In the genomic region with DNA sequence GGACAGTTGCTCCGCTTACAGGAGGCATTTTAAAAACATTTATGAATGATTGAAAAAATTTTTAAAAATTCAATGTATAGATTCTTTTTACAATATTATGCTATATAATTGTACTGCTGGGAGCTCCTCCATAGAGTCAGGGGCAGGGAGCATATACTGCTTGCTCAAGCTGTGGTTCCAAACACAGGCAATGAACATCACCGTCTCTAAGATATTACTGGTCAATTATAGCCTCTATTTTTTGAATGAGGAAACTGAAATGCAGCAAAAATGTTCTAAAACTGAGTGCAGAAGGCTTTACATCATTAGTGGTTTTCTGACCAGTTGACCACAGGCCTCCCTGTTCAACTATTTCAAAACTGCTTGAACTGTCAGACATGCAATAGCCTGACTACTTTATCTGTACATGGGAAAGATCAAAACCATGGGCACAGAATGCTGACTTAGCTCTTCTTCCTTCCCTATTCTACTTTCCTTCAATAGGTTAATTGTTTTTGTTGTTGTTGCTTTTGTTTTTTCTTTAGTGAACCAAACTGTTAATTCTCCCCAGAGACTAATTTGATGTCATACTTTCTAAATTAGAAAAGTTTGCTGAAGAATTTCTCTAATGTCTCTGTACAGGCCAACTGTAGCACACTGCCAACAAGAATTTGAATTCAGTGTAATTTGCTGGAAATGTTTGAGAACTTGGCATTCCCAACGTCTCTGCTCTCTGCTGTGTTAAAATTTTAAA, we compare ENCODE assay signal across 15 cellular contexts.
DNase-seq lines count a peak whose midpoint lies in the region; ATAC-seq, FAIRE-seq and TF ChIP-seq lines count a peak whose summit lies in the region.
"Had no signal": no experiment of that assay in that cellular context is flagged by ENCODE, and none has a peak within 500 bp of the region (broad histone marks: within the 10 kb centered on the region; RNA-seq: fewer than 3 reads in every experiment).

No MANE protein-coding gene starts in this region.

- no peaks in the 10 kb centered on the region for H3K4me1 ChIP-seq in IMR-90 (ENCODE audit: control insufficient read depth, insufficient read depth, low read length)
- H3K4me1 ChIP-seq in K562 (replicated peaks in 1 of 2; ENCODE audit: control insufficient read depth in 2 of 2, insufficient read depth in 2 of 2, low read length in 2 of 2): no peaks in the 10 kb centered on the region
- H3K4me1 ChIP-seq in suprapubic skin: peaks cover 3% of the 10 kb centered on the region

- TF ChIP-seq EP300 in K562 (IDR thresholded peaks at IDR 0.05; ENCODE audit: low read length) (no peak), suprapubic skin (IDR thresholded peaks at IDR 0.05) (no peak)

- no peaks in the 10 kb centered on the region for H3K27me3 ChIP-seq in IMR-90 (ENCODE audit: control insufficient read depth, insufficient read depth, low read length)
- H3K27me3 ChIP-seq in K562 (ENCODE audit: control insufficient read depth in 2 of 2, insufficient read depth in 2 of 2, low read length in 2 of 2): no peaks in the 10 kb centered on the region
- H3K27me3 ChIP-seq in suprapubic skin: no peaks in the 10 kb centered on the region

- no peak overlapping the region for H3K4me3 Mint-ChIP-seq in progenitor cell of endocrine pancreas (ENCODE audit: low read depth)

- no peak for ATAC-seq in IMR-90 (ENCODE audit: low read depth)
- ATAC-seq in K562: no peak
- ATAC-seq in HG03439 (IDR thresholded peaks at IDR 0.05; ENCODE audit: unreplicated experiment): no peak
- ATAC-seq: stimulated activated naive CD8-positive, alpha-beta T cell treated with anti-CD3 and anti-CD28 coated beads, Interleukin-15, Interleukin-2, amounts not matched to agents 100 U/mL and 50 U/mL, for 24 hours had no signal

- H3K36me3 ChIP-seq in IMR-90 (ENCODE audit: control insufficient read depth, insufficient read depth, low read length) (no peaks in the 10 kb centered on the region), K562 (ENCODE audit: control insufficient read depth, insufficient read depth, low read length) (no peaks in the 10 kb centered on the region), suprapubic skin (no peaks in the 10 kb centered on the region)

- no peak for TF ChIP-seq POLR2A in IMR-90 (IDR thresholded peaks at IDR 0.05; ENCODE audit: low read depth, low read length)
- no peak for TF ChIP-seq POLR2A in K562 (conservative IDR thresholded peaks at IDR 0.05)
- no peak for TF ChIP-seq POLR2A in suprapubic skin (IDR thresholded peaks at IDR 0.05)

- H2AK9ac ChIP-seq in IMR-90 (replicated peaks; ENCODE audit: low read depth, low read length, poor library complexity): no peak overlapping the region

- no peak overlapping the region for H3K4me3 ChIP-seq in IMR-90 (ENCODE audit: insufficient read depth, low read depth, low read length)
- no peak overlapping the region for H3K4me3 ChIP-seq in K562
- H3K4me3 ChIP-seq in suprapubic skin: no peak overlapping the region

- peaks cover 43% of the 10 kb centered on the region for H3K9me3 Mint-ChIP-seq in progenitor cell of endocrine pancreas (ENCODE audit: low read depth)

- no peaks in the 10 kb centered on the region for H3K9me1 ChIP-seq in IMR-90 (ENCODE audit: insufficient read depth, low read length)
- H3K9me1 ChIP-seq in K562 (ENCODE audit: control insufficient read depth, insufficient read depth, low read length): no peaks in the 10 kb centered on the region

- H3K27ac ChIP-seq in IMR-90 (ENCODE audit: insufficient read depth, low read length) (no peak overlapping the region), K562 (ENCODE audit: extremely low read depth, low read depth, low read length) (no peak overlapping the region), suprapubic skin (peak overlapping the region; percentile 90)

- no peak overlapping the region for H3K56ac ChIP-seq in IMR-90 (ENCODE audit: extremely low read depth, insufficient read depth, low read length)

- peak; percentile 33 for DNase-seq in IMR-90
- DNase-seq in K562 (ENCODE audit: extremely low read depth in 1 of 4, low spot score in 3 of 4): no peak
- peak; percentile 30 for DNase-seq in hepatic stellate cell (ENCODE audit: low spot score)
- DNase-seq in suprapubic skin (ENCODE audit: low spot score in 2 of 2): no peak
- no peak for DNase-seq in progenitor cell of endocrine pancreas (ENCODE audit: low spot score, unreplicated experiment)
- DNase-seq in stimulated activated CD4-positive, alpha-beta T cell treated with anti-CD3 and anti-CD28 coated beads, Interleukin-12 subunit alpha, Interleukin-12 subunit beta, amount 100 ng/mL, for 4 hours: no peak
- DNase-seq in NCI-H774 (lab: John Stamatoyannopoulos, UW): no peak
- DNase-seq: activated CD8-positive, alpha-beta memory T cell treated with anti-CD3 and anti-CD28 coated beads for 24 hours; amygdala; DMS153; KG1; stimulated activated naive CD8-positive, alpha-beta T cell treated with anti-CD3 and anti-CD28 coated beads, Interleukin-15, Interleukin-2, amounts not matched to agents 100 U/mL and 50 U/mL, for 24 hours; T-helper 1 cell had no signal

- dilution Hi-C loops in IMR-90 (cut with HindIII; ENCODE audit: low sequenced_read_pairs, unreplicated experiment): no loop called here

- TF ChIP-seq CTCF in IMR-90 (conservative IDR thresholded peaks at IDR 0.05; ENCODE audit: low read depth, low read length) (no peak), K562 (IDR thresholded peaks at IDR 0.05 in 2 of 3, conservative IDR thresholded peaks at IDR 0.05 in 1 of 3; ENCODE audit: insufficient read depth in 2 of 3, low read depth in 1 of 3, low read length in 3 of 3) (no peak), suprapubic skin (IDR thresholded peaks at IDR 0.05) (no peak), progenitor cell of endocrine pancreas (IDR thresholded peaks at IDR 0.05; ENCODE audit: unreplicated experiment) (no peak)

- no peak overlapping the region for H3K27ac Mint-ChIP-seq in progenitor cell of endocrine pancreas

- TF ChIP-seq RAD21 in IMR-90 (IDR thresholded peaks at IDR 0.05; ENCODE audit: low read length) (no peak), K562 (CRISPR knock-in tag; conservative IDR thresholded peaks at IDR 0.05 in 1 of 2, IDR thresholded peaks at IDR 0.05 in 1 of 2) (no peak)

- H2BK5ac ChIP-seq in IMR-90 (ENCODE audit: low read depth, low read length, poor library complexity, severe bottlenecking): no peak overlapping the region

- WGBS in IMR-90 (ENCODE audit: extremely low coverage in 2 of 2, insufficient read length in 1 of 2), 2 experiments: no CpG with 5 or more reads among the region's 3 CpGs
- 0% methylated on average over 3 of the region's 3 CpGs for WGBS in K562 (ENCODE audit: insufficient coverage, low coverage, missing lambda C conversion rate)
- 62% methylated on average over 3 of the region's 3 CpGs for WGBS in suprapubic skin

- H4K20me1 ChIP-seq in IMR-90 (ENCODE audit: insufficient read depth, low read length) (no peaks in the 10 kb centered on the region), K562 (replicated peaks; ENCODE audit: control insufficient read depth, insufficient read depth, low read length) (no peaks in the 10 kb centered on the region)

- H2AK5ac ChIP-seq in IMR-90 (ENCODE audit: low read depth, low read length): no peak overlapping the region

- no peaks in the 10 kb centered on the region for H3K27me3 Mint-ChIP-seq in progenitor cell of endocrine pancreas

- H3K4me1 Mint-ChIP-seq in progenitor cell of endocrine pancreas (ENCODE audit: low read depth): no peaks in the 10 kb centered on the region

- no peak overlapping the region for H4K5ac ChIP-seq in IMR-90 (ENCODE audit: low read depth, low read length)

- H3K18ac ChIP-seq in IMR-90 (ENCODE audit: low read depth, low read length): no peak overlapping the region

- H3K4ac ChIP-seq in IMR-90 (ENCODE audit: low read depth, low read length): no peak overlapping the region

- no peak overlapping the region for H2BK20ac ChIP-seq in IMR-90 (ENCODE audit: low read depth, low read length)

- H4K8ac ChIP-seq in IMR-90 (ENCODE audit: low read depth in 2 of 2, low read length in 2 of 2): no peak overlapping the region

- no peak overlapping the region for H3K14ac ChIP-seq in IMR-90 (replicated peaks; ENCODE audit: low read depth, low read length)

- H3K9me3 ChIP-seq in IMR-90 (ENCODE audit: control insufficient read depth, insufficient read depth, low read length) (peaks cover 3% of the 10 kb centered on the region), K562 (replicated peaks; ENCODE audit: control insufficient read depth, insufficient read depth, low read depth, low read length) (no peaks in the 10 kb centered on the region), suprapubic skin (peaks cover 3% of the 10 kb centered on the region)

- in situ Hi-C loops in IMR-90 (cut with MboI; ENCODE audit: low sequenced_read_pairs): no loop called here
- in situ Hi-C loops in K562 (cut with MboI): no loop called here

- intact Hi-C loops in IMR-90 (cut with micrococcal nuclease) (no loop called here), K562 (cut with micrococcal nuclease) (no loop called here)

- no peak overlapping the region for H4K91ac ChIP-seq in IMR-90 (ENCODE audit: insufficient read depth, low read depth, low read length)

- no peak overlapping the region for H3K23ac ChIP-seq in IMR-90 (ENCODE audit: low read depth, low read length)

- CTCF ChIA-PET in IMR-90 (lab: Yijun Ruan, JAX) (no interaction called here), K562 (lab: Yijun Ruan, JAX; ENCODE audit: low intra/inter-chr PET ratio) (no interaction called here)

- peaks cover 1% of the 10 kb centered on the region for H3K36me3 Mint-ChIP-seq in progenitor cell of endocrine pancreas (ENCODE audit: insufficient read depth)

- POLR2A ChIA-PET in IMR-90 (lab: Charles Lee; ENCODE audit: unreplicated experiment): no interaction called here
- POLR2A ChIA-PET in K562 (lab: Yijun Ruan, JAX): no interaction called here

- no peaks in the 10 kb centered on the region for H3K79me2 ChIP-seq in K562 (ENCODE audit: control insufficient read depth, insufficient read depth, low read length)

- H2AFZ ChIP-seq in IMR-90 (replicated peaks; ENCODE audit: low read length, poor library complexity) (no peak overlapping the region), K562 (ENCODE audit: low read depth, low read length) (no peak overlapping the region)

- H3K4me2 ChIP-seq in IMR-90 (ENCODE audit: low read depth, low read length): no peak overlapping the region
- H3K4me2 ChIP-seq in K562 (ENCODE audit: insufficient read depth, low read length): no peak overlapping the region

- H3K79me1 ChIP-seq in IMR-90 (ENCODE audit: low read depth in 1 of 2, low read length in 2 of 2): no peaks in the 10 kb centered on the region

- FAIRE-seq in K562 (lab: Jason Lieb, UNC): no peak
- FAIRE-seq: frontal cortex had no signal

- H2BK15ac ChIP-seq in IMR-90 (ENCODE audit: low read depth, low read length): no peak overlapping the region

- H3K9ac ChIP-seq in IMR-90 (ENCODE audit: low read depth, low read length) (no peak overlapping the region), K562 (ENCODE audit: insufficient read depth in 1 of 2, low read depth in 2 of 2, low read length in 2 of 2) (no peak overlapping the region)

- no peak overlapping the region for H2BK120ac ChIP-seq in IMR-90 (ENCODE audit: low read depth, low read length)

- no TSS peak for BruUV-seq in IMR-90 (replicated peaks; lab: Mats Ljungman, UMichigan)
- no TSS peak for BruUV-seq in K562 (replicated peaks; lab: Mats Ljungman, UMichigan)

TF ChIP-seq in IMR-90, 13 proteins besides CTCF, POLR2A, EP300 and RAD21 (continues in another document):
- no peak for TF ChIP-seq FOS (IDR thresholded peaks at IDR 0.05; ENCODE audit: low read depth, low read length)

TF ChIP-seq in K562, 482 proteins besides CTCF, POLR2A, EP300 and RAD21 (continues in another document):
- TF ChIP-seq MAFK (IDR thresholded peaks at IDR 0.05; ENCODE audit: low read length): 0 out of 2 replicates have a peak, but pooled peaks have one; percentile 8

Comparison
In these comparisons a context has a peak if more than half of its experiments do, and no peak if none do; other contexts are left out.
1. DNase-seq: peak in IMR-90 (single experiment) and hepatic stellate cell (single experiment); none in K562 (0 of 4), suprapubic skin (0 of 2), progenitor cell of endocrine pancreas (single experiment), stimulated activated CD4-positive, alpha-beta T cell treated with anti-CD3 and anti-CD28 coated beads, Interleukin-12 subunit alpha, Interleukin-12 subunit beta, amount 100 ng/mL, for 4 hours (single experiment) and NCI-H774 (single experiment).